Comparison of ENCODE assay signal across 1 cellular context in genomic region chr4:118289794-118290193, GRCh38.
TF ChIP-seq lines count a peak whose summit lies in the region.

No MANE protein-coding gene starts in this region.

TF ChIP-seq in IMR-90, 13 proteins besides CTCF, POLR2A, EP300 and RAD21:
- peak; percentile 74 for TF ChIP-seq NFE2L2 (IDR thresholded peaks at IDR 0.05; ENCODE audit: low read depth, low read length)
- no peak for TF ChIP-seq USF2 (IDR thresholded peaks at IDR 0.05; ENCODE audit: low read depth, low read length)
- TF ChIP-seq CEBPB (IDR thresholded peaks at IDR 0.05; ENCODE audit: low read depth, low read length) = peak; percentile 70
- TF ChIP-seq FOS (IDR thresholded peaks at IDR 0.05; ENCODE audit: low read depth, low read length) = no peak
- TF ChIP-seq MAFK (IDR thresholded peaks at IDR 0.05; ENCODE audit: low read depth, low read length) = no peak
